1 cellular context compared by ENCODE assay signal in the genomic region with DNA sequence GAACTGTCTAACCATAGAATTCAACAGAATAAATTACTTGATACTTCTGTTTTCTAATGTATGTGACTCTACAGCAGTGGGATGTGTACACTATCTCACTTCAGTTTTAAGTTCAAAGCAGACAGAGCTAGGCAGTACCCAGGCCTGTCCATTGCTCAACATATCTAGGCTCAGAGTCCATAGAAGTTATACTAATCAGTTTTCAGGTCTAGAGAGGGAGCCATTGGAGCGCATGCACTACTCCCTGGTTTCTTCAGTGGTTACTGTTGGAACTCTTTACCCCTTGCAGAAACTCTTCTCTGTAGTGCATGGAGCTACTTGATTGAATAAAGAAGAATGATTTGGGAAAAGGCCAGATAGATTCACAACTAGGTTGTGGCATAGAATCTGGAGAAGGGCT.
TF ChIP-seq lines count a peak whose summit lies in the region.

No MANE protein-coding gene starts in this region.

TF ChIP-seq in HepG2, 621 proteins besides CTCF, POLR2A, EP300 and RAD21 (continued from another document and continues in another):
- TF ChIP-seq, protein P1, sequence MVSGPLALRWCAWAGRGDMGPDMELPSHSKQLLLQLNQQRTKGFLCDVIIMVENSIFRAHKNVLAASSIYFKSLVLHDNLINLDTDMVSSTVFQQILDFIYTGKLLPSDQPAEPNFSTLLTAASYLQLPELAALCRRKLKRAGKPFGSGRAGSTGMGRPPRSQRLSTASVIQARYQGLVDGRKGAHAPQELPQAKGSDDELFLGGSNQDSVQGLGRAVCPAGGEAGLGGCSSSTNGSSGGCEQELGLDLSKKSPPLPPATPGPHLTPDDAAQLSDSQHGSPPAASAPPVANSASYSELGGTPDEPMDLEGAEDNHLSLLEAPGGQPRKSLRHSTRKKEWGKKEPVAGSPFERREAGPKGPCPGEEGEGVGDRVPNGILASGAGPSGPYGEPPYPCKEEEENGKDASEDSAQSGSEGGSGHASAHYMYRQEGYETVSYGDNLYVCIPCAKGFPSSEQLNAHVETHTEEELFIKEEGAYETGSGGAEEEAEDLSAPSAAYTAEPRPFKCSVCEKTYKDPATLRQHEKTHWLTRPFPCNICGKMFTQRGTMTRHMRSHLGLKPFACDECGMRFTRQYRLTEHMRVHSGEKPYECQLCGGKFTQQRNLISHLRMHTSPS (CRISPR knock-in tag; IDR thresholded peaks at IDR 0.05; ENCODE audit: low read depth): no peak
- TF ChIP-seq FOXA3 (CRISPR knock-in tag; IDR thresholded peaks at IDR 0.05) (peak; percentile 75), CEBPB (IDR thresholded peaks at IDR 0.05; ENCODE audit: borderline replicate concordance, low read depth, low read length) (peak; percentile 95), ZMYM4 (CRISPR knock-in tag; IDR thresholded peaks at IDR 0.05) (peak; percentile 93), BCL6 (CRISPR knock-in tag; IDR thresholded peaks at IDR 0.05) (peak; percentile 37; the same call in 1 of the 2 replicates), GATAD2A (CRISPR knock-in tag; IDR thresholded peaks at IDR 0.05) (peak; percentile 83), ZNF12 (CRISPR knock-in tag; IDR thresholded peaks at IDR 0.05) (0 out of 2 replicates have a peak, but pooled peaks have one; percentile 58), ZNF652 (CRISPR knock-in tag; IDR thresholded peaks at IDR 0.05; ENCODE audit: borderline replicate concordance, low read depth) (0 out of 2 replicates have a peak, but pooled peaks have one; percentile 16), HOXA3 (CRISPR knock-in tag; IDR thresholded peaks at IDR 0.05) (peak; percentile 43; the same call in 1 of the 2 replicates), HDAC2 (CRISPR knock-in tag; IDR thresholded peaks at IDR 0.05) (peak; percentile 55; the same call in 1 of the 2 replicates), ZBTB20 (CRISPR knock-in tag; IDR thresholded peaks at IDR 0.05; ENCODE audit: borderline replicate concordance, low read depth) (peak; percentile 32; the same call in 1 of the 2 replicates), RFXAP (CRISPR knock-in tag; IDR thresholded peaks at IDR 0.05; ENCODE audit: borderline replicate concordance) (no peak), ZNF749 (CRISPR knock-in tag; IDR thresholded peaks at IDR 0.05; ENCODE audit: borderline replicate concordance) (no peak), FOXJ3 (CRISPR knock-in tag; IDR thresholded peaks at IDR 0.05; ENCODE audit: borderline replicate concordance) (peak; percentile 39; the same call in 1 of the 2 replicates), TCF7 (IDR thresholded peaks at IDR 0.05; ENCODE audit: low read depth) (peak; percentile 74), KAT8 (CRISPR knock-in tag; IDR thresholded peaks at IDR 0.05) (0 out of 2 replicates have a peak, but pooled peaks have one; percentile 38), SIN3B (IDR thresholded peaks at IDR 0.05; ENCODE audit: low read length) (no peak), MLLT10 (CRISPR knock-in tag; IDR thresholded peaks at IDR 0.05) (no peak), ZNF780A (CRISPR knock-in tag; IDR thresholded peaks at IDR 0.05) (no peak), NFYB (CRISPR knock-in tag; IDR thresholded peaks at IDR 0.05) (no peak), LCORL (IDR thresholded peaks at IDR 0.05) (no peak), LCORL (CRISPR knock-in tag; IDR thresholded peaks at IDR 0.05) (peak; percentile 41; the same call in 1 of the 2 replicates), SKI (IDR thresholded peaks at IDR 0.05; ENCODE audit: partially characterized antibody) (no peak)
- TF ChIP-seq, protein P2, sequence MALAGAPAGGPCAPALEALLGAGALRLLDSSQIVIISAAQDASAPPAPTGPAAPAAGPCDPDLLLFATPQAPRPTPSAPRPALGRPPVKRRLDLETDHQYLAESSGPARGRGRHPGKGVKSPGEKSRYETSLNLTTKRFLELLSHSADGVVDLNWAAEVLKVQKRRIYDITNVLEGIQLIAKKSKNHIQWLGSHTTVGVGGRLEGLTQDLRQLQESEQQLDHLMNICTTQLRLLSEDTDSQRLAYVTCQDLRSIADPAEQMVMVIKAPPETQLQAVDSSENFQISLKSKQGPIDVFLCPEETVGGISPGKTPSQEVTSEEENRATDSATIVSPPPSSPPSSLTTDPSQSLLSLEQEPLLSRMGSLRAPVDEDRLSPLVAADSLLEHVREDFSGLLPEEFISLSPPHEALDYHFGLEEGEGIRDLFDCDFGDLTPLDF (CRISPR knock-in tag; IDR thresholded peaks at IDR 0.05): no peak
- TF ChIP-seq, protein P3, sequence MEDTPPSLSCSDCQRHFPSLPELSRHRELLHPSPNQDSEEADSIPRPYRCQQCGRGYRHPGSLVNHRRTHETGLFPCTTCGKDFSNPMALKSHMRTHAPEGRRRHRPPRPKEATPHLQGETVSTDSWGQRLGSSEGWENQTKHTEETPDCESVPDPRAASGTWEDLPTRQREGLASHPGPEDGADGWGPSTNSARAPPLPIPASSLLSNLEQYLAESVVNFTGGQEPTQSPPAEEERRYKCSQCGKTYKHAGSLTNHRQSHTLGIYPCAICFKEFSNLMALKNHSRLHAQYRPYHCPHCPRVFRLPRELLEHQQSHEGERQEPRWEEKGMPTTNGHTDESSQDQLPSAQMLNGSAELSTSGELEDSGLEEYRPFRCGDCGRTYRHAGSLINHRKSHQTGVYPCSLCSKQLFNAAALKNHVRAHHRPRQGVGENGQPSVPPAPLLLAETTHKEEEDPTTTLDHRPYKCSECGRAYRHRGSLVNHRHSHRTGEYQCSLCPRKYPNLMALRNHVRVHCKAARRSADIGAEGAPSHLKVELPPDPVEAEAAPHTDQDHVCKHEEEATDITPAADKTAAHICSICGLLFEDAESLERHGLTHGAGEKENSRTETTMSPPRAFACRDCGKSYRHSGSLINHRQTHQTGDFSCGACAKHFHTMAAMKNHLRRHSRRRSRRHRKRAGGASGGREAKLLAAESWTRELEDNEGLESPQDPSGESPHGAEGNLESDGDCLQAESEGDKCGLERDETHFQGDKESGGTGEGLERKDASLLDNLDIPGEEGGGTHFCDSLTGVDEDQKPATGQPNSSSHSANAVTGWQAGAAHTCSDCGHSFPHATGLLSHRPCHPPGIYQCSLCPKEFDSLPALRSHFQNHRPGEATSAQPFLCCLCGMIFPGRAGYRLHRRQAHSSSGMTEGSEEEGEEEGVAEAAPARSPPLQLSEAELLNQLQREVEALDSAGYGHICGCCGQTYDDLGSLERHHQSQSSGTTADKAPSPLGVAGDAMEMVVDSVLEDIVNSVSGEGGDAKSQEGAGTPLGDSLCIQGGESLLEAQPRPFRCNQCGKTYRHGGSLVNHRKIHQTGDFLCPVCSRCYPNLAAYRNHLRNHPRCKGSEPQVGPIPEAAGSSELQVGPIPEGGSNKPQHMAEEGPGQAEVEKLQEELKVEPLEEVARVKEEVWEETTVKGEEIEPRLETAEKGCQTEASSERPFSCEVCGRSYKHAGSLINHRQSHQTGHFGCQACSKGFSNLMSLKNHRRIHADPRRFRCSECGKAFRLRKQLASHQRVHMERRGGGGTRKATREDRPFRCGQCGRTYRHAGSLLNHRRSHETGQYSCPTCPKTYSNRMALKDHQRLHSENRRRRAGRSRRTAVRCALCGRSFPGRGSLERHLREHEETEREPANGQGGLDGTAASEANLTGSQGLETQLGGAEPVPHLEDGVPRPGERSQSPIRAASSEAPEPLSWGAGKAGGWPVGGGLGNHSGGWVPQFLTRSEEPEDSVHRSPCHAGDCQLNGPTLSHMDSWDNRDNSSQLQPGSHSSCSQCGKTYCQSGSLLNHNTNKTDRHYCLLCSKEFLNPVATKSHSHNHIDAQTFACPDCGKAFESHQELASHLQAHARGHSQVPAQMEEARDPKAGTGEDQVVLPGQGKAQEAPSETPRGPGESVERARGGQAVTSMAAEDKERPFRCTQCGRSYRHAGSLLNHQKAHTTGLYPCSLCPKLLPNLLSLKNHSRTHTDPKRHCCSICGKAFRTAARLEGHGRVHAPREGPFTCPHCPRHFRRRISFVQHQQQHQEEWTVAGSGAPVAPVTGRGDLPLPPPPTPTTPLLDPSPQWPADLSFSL (CRISPR knock-in tag; IDR thresholded peaks at IDR 0.05): no peak
- TF ChIP-seq, protein P4, sequence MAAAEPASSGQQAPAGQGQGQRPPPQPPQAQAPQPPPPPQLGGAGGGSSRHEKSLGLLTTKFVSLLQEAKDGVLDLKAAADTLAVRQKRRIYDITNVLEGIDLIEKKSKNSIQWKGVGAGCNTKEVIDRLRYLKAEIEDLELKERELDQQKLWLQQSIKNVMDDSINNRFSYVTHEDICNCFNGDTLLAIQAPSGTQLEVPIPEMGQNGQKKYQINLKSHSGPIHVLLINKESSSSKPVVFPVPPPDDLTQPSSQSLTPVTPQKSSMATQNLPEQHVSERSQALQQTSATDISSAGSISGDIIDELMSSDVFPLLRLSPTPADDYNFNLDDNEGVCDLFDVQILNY (CRISPR knock-in tag; conservative IDR thresholded peaks at IDR 0.05): no peak
- TF ChIP-seq, protein P5, sequence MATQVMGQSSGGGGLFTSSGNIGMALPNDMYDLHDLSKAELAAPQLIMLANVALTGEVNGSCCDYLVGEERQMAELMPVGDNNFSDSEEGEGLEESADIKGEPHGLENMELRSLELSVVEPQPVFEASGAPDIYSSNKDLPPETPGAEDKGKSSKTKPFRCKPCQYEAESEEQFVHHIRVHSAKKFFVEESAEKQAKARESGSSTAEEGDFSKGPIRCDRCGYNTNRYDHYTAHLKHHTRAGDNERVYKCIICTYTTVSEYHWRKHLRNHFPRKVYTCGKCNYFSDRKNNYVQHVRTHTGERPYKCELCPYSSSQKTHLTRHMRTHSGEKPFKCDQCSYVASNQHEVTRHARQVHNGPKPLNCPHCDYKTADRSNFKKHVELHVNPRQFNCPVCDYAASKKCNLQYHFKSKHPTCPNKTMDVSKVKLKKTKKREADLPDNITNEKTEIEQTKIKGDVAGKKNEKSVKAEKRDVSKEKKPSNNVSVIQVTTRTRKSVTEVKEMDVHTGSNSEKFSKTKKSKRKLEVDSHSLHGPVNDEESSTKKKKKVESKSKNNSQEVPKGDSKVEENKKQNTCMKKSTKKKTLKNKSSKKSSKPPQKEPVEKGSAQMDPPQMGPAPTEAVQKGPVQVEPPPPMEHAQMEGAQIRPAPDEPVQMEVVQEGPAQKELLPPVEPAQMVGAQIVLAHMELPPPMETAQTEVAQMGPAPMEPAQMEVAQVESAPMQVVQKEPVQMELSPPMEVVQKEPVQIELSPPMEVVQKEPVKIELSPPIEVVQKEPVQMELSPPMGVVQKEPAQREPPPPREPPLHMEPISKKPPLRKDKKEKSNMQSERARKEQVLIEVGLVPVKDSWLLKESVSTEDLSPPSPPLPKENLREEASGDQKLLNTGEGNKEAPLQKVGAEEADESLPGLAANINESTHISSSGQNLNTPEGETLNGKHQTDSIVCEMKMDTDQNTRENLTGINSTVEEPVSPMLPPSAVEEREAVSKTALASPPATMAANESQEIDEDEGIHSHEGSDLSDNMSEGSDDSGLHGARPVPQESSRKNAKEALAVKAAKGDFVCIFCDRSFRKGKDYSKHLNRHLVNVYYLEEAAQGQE (IDR thresholded peaks at IDR 0.05; ENCODE audit: borderline replicate concordance in 1 of 2, low read depth in 1 of 2, low read length in 2 of 2): no peak
- TF ChIP-seq, protein P6, sequence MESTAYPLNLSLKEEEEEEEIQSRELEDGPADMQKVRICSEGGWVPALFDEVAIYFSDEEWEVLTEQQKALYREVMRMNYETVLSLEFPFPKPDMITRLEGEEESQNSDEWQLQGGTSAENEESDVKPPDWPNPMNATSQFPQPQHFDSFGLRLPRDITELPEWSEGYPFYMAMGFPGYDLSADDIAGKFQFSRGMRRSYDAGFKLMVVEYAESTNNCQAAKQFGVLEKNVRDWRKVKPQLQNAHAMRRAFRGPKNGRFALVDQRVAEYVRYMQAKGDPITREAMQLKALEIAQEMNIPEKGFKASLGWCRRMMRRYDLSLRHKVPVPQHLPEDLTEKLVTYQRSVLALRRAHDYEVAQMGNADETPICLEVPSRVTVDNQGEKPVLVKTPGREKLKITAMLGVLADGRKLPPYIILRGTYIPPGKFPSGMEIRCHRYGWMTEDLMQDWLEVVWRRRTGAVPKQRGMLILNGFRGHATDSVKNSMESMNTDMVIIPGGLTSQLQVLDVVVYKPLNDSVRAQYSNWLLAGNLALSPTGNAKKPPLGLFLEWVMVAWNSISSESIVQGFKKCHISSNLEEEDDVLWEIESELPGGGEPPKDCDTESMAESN (CRISPR knock-in tag; conservative IDR thresholded peaks at IDR 0.05): no peak
- TF ChIP-seq, protein P7, sequence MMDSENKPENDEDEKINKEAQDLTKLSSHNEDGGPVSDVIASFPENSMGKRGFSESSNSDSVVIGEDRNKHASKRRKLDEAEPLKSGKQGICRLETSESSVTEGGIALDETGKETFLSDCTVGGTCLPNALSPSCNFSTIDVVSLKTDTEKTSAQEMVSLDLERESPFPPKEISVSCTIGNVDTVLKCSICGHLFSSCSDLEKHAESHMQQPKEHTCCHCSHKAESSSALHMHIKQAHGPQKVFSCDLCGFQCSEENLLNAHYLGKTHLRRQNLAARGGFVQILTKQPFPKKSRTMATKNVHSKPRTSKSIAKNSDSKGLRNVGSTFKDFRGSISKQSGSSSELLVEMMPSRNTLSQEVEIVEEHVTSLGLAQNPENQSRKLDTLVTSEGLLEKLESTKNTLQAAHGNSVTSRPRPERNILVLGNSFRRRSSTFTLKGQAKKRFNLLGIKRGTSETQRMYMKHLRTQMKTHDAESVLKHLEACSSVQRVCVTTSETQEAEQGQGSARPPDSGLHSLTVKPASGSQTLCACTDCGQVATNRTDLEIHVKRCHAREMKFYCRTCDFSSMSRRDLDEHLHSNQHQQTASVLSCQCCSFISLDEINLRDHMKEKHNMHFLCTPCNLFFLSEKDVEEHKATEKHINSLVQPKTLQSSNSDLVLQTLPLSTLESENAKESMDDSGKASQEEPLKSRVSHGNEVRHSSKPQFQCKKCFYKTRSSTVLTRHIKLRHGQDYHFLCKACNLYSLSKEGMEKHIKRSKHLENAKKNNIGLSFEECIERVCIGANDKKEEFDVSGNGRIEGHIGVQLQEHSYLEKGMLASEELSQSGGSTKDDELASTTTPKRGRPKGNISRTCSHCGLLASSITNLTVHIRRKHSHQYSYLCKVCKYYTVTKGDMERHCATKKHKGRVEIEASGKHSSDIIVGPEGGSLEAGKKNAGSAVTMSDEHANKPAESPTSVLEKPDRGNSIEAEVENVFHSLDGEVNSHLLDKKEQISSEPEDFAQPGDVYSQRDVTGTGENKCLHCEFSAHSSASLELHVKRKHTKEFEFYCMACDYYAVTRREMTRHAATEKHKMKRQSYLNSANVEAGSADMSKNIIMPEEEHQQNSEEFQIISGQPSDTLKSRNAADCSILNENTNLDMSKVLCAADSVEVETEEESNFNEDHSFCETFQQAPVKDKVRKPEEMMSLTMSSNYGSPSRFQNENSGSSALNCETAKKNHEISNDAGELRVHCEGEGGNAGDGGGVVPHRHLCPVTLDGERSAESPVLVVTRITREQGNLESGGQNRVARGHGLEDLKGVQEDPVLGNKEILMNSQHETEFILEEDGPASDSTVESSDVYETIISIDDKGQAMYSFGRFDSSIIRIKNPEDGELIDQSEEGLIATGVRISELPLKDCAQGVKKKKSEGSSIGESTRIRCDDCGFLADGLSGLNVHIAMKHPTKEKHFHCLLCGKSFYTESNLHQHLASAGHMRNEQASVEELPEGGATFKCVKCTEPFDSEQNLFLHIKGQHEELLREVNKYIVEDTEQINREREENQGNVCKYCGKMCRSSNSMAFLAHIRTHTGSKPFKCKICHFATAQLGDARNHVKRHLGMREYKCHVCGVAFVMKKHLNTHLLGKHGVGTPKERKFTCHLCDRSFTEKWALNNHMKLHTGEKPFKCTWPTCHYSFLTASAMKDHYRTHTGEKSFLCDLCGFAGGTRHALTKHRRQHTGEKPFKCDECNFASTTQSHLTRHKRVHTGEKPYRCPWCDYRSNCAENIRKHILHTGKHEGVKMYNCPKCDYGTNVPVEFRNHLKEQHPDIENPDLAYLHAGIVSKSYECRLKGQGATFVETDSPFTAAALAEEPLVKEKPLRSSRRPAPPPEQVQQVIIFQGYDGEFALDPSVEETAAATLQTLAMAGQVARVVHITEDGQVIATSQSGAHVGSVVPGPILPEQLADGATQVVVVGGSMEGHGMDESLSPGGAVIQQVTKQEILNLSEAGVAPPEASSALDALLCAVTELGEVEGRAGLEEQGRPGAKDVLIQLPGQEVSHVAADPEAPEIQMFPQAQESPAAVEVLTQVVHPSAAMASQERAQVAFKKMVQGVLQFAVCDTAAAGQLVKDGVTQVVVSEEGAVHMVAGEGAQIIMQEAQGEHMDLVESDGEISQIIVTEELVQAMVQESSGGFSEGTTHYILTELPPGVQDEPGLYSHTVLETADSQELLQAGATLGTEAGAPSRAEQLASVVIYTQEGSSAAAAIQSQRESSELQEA (CRISPR knock-in tag; IDR thresholded peaks at IDR 0.05; ENCODE audit: not compliant biosample characterization): no peak
